11 cellular contexts compared by ENCODE assay signal in genomic region chr5:96718635-96719077, GRCh38. TPM values are rescaled to one million over a fixed set of nuclear protein-coding genes. Genes with fewer than 3 reads are reported as not detected.
DNase-seq lines count a peak whose midpoint lies in the region; ATAC-seq and TF ChIP-seq lines count a peak whose summit lies in the region.
"Had no signal": no experiment of that assay in that cellular context is flagged by ENCODE, and none has a peak within 500 bp of the region (broad histone marks: within the 10 kb centered on the region; RNA-seq: fewer than 3 reads in every experiment).

No MANE protein-coding gene starts in this region.

- H3K4me3 ChIP-seq in RWPE2 (ENCODE audit: severe bottlenecking) (no peak overlapping the region), heart right ventricle (no peak overlapping the region), subcutaneous abdominal adipose tissue (ENCODE audit: low read depth in 1 of 5, low read length in 5 of 5) (no peak overlapping the region)

- no peak overlapping the region for H3K9ac ChIP-seq in subcutaneous abdominal adipose tissue (ENCODE audit: low read length in 5 of 5)

- H3K9me3 ChIP-seq in RWPE2 (ENCODE audit: severe bottlenecking): no peaks in the 10 kb centered on the region
- H3K9me3 ChIP-seq in heart right ventricle: no peaks in the 10 kb centered on the region
- H3K9me3 ChIP-seq in subcutaneous abdominal adipose tissue (ENCODE audit: control insufficient read depth in 5 of 5, low read length in 5 of 5): no peaks in the 10 kb centered on the region

- peak; percentile 18 for DNase-seq in DMS 273 (lab: John Stamatoyannopoulos, UW; ENCODE audit: unreplicated experiment)
- no peak for DNase-seq in DMS 273 treated with DMSO at 0.1 percent for 48 hours (lab: John Stamatoyannopoulos, UW)
- DNase-seq in RWPE2 (ENCODE audit: low spot score): peak; percentile 95
- DNase-seq in heart right ventricle: peak; percentile 52 to 57
- DNase-seq in retina: no peak
- DNase-seq: activated T-cell treated with anti-CD3 and anti-CD28 coated beads, Interleukin-2, amount 50 U/mL, for 1 hour; T-helper 1 cell had no signal

- H3K36me3 ChIP-seq in RWPE2 (ENCODE audit: low read depth) (peaks cover 40% of the 10 kb centered on the region), heart right ventricle (peaks cover 0 to 14% (median 0%) of the 10 kb centered on the region in 9 donors), subcutaneous abdominal adipose tissue (ENCODE audit: control insufficient read depth in 5 of 5, insufficient read depth in 5 of 5, low read length in 5 of 5) (peaks cover 0 to 6% (median 3%) of the 10 kb centered on the region in 5 donors)

- WGBS in heart right ventricle, 2 donors: 28 to 36% methylated on average over 7 of the region's 7 CpGs

- intact Hi-C loops in heart right ventricle (cut with DNase I): loop anchor here in 1 of 10 donors (10.0 kb wide), 1 partner anchor 104 kb away; no protein-coding TSS in a partner anchor

- no peaks in the 10 kb centered on the region for H3K27me3 ChIP-seq in RWPE2 (ENCODE audit: insufficient read depth, poor library complexity, severe bottlenecking)
- no peaks in the 10 kb centered on the region for H3K27me3 ChIP-seq in heart right ventricle
- H3K27me3 ChIP-seq in subcutaneous abdominal adipose tissue (ENCODE audit: control insufficient read depth in 5 of 5, insufficient read depth in 4 of 5, low read length in 5 of 5): no peaks in the 10 kb centered on the region

- ATAC-seq in RWPE2 (ENCODE audit: low read depth) (peak; percentile 96), heart right ventricle (peak; percentile 20 to 79 (median 54)), GM19351 (IDR thresholded peaks at IDR 0.05; ENCODE audit: unreplicated experiment) (no peak), HG02642 (IDR thresholded peaks at IDR 0.05; ENCODE audit: poor library complexity, unreplicated experiment) (no peak)

- peak overlapping the region; percentile 59 for H3K27ac ChIP-seq in RWPE2 (ENCODE audit: poor library complexity, severe bottlenecking)
- peak overlapping the region; percentile 25 to 71 (median 57) for H3K27ac ChIP-seq in heart right ventricle
- peak overlapping the region; percentile 9 for H3K27ac ChIP-seq in subcutaneous abdominal adipose tissue (ENCODE audit: low read depth, low read length)
- H3K27ac ChIP-seq: 22Rv1 had no signal

- no peak for TF ChIP-seq CTCF in RWPE2 (IDR thresholded peaks at IDR 0.05; ENCODE audit: poor library complexity, severe bottlenecking)
- no peak for TF ChIP-seq CTCF in heart right ventricle (IDR thresholded peaks at IDR 0.05)

- H3K4me1 ChIP-seq in RWPE2 (ENCODE audit: insufficient read depth, poor library complexity, severe bottlenecking): peaks cover 55% of the 10 kb centered on the region
- peaks cover 5 to 98% (median 80%) of the 10 kb centered on the region in 9 donors for H3K4me1 ChIP-seq in heart right ventricle
- peaks cover 8 to 45% (median 36%) of the 10 kb centered on the region in 5 donors for H3K4me1 ChIP-seq in subcutaneous abdominal adipose tissue (ENCODE audit: control insufficient read depth in 5 of 5, insufficient read depth in 5 of 5, low read length in 5 of 5)

RNA-seq across cellular contexts. Expression of gene CAST, which starts 56.5 kb away (rescaled TPM):
- total RNA-seq in heart right ventricle: 100 to 1,000 TPM; 385 to 783 (median 535) TPM
- 100 to 1,000 TPM; 174 to 245 TPM for polyA plus RNA-seq in heart right ventricle

Comparison
In these comparisons a context has a peak if more than half of its experiments do, and no peak if none do; other contexts are left out.
1. DNase-seq: peak in DMS 273 (single experiment), RWPE2 (single experiment) and heart right ventricle (2 of 2); none in DMS 273 treated with DMSO at 0.1 percent for 48 hours (single experiment) and retina (single experiment).
2. ATAC-seq: peak in RWPE2 (single experiment) and heart right ventricle (8 of 8); none in GM19351 (single experiment) and HG02642 (single experiment).
3. H3K27ac ChIP-seq: peak in every context shown above with its lines; median percentile 59 in RWPE2; 57 in heart right ventricle; 9 in subcutaneous abdominal adipose tissue.